Comparison of ENCODE assay signal across 8 cellular contexts in genomic region chr5:173152547-173152946, GRCh38.
"Had no signal": no experiment of that assay in that cellular context is flagged by ENCODE, and none has a peak within 500 bp of the region (broad histone marks: within the 10 kb centered on the region; RNA-seq: fewer than 3 reads in every experiment).

No MANE protein-coding gene starts in this region.

- H3K4me3 Mint-ChIP-seq: GM23338, H9 had no signal

- ATAC-seq: GM23338 had no signal

- H3K9ac ChIP-seq: KMS-11 had no signal

- DNase-seq: H9, HCEC 1CT, KBM-7 had no signal

- H3K27ac ChIP-seq: KMS-11 had no signal

- H3K4me1 Mint-ChIP-seq: GM23338, H9 had no signal

- H3K4me2 ChIP-seq: GM23338, KMS-11 had no signal

- H3K27ac Mint-ChIP-seq: GM23338, H9 had no signal

- H2AFZ ChIP-seq: GM23338 had no signal

- FAIRE-seq: H1, H54, HTR-8/SVneo had no signal

- H3K4me3 ChIP-seq: GM23338 had no signal

- H3K9me3 Mint-ChIP-seq: GM23338, H9 had no signal
